Comparison of ENCODE assay signal across 8 cellular contexts in genomic region chr1:155324041-155324716, GRCh38. TPM values are rescaled to one million over a fixed set of nuclear protein-coding genes. Genes with fewer than 3 reads are reported as not detected.
A peak's percentile ranks its signal among the peaks of the same experiment; 100 is the strongest.
DNase-seq lines count a peak whose midpoint lies in the region; ATAC-seq and TF ChIP-seq lines count a peak whose summit lies in the region.

No MANE protein-coding gene starts in this region.

- H3K27me3 Mint-ChIP-seq in GM23338 (ENCODE audit: insufficient read depth, low read depth, poor library complexity) (peaks cover 18% of the 10 kb centered on the region), natural killer cell (ENCODE audit: low read depth in 2 of 2) (no peaks in the 10 kb centered on the region)
- no peaks in the 10 kb centered on the region for H3K27me3 Mint-ChIP-seq in activated T-helper 2 cell treated with anti-CD3 and anti-CD28 coated beads, Interferon-gamma antibody, Interleukin-2, Interleukin-4, amounts not matched to agents 10 μg/mL and 5 μg/mL and 100 μg/mL, durations not matched to agents 14 hours and 24 hours and 36 hours (ENCODE audit: low read depth)

- TF ChIP-seq CTCF in DND-41 (IDR thresholded peaks at IDR 0.05; ENCODE audit: borderline replicate concordance, extremely low read depth, low read length, poor library complexity, severe bottlenecking) (no peak), GM23338 (conservative IDR thresholded peaks at IDR 0.05; ENCODE audit: low read depth in 2 of 2) (no peak), LNCaP clone FGC (IDR thresholded peaks at IDR 0.05; ENCODE audit: control insufficient read depth, extremely low read depth, insufficient read depth) (no peak), fibroblast of mammary gland (conservative IDR thresholded peaks at IDR 0.05; ENCODE audit: control insufficient read depth, insufficient read depth, low read depth, low read length) (no peak), natural killer cell (IDR thresholded peaks at IDR 0.05) (no peak)

- H3K4me3 Mint-ChIP-seq in GM23338 (peak overlapping the region; percentile 95), natural killer cell (peak overlapping the region; percentile 96)
- peak overlapping the region; percentile 81 for H3K4me3 Mint-ChIP-seq in activated T-helper 2 cell treated with anti-CD3 and anti-CD28 coated beads, Interferon-gamma antibody, Interleukin-2, Interleukin-4, amounts not matched to agents 10 μg/mL and 5 μg/mL and 100 μg/mL, durations not matched to agents 14 hours and 24 hours and 36 hours (ENCODE audit: low read depth)

- H3K4me1 Mint-ChIP-seq in GM23338 (peaks cover 37% of the 10 kb centered on the region), natural killer cell (peaks cover 21 to 49% of the 10 kb centered on the region in 2 donors)
- H3K4me1 Mint-ChIP-seq in activated T-helper 2 cell treated with anti-CD3 and anti-CD28 coated beads, Interferon-gamma antibody, Interleukin-2, Interleukin-4, amounts not matched to agents 10 μg/mL and 5 μg/mL and 100 μg/mL, durations not matched to agents 14 hours and 24 hours and 36 hours (ENCODE audit: low read depth), result peaks cover 29% of the 10 kb centered on the region

- H3K4me1 ChIP-seq in DND-41 (ENCODE audit: insufficient read depth, low read length) (peaks cover 34% of the 10 kb centered on the region), GM23338 (ENCODE audit: insufficient read depth) (peaks cover 24% of the 10 kb centered on the region)

- H3K79me2 ChIP-seq in DND-41 (ENCODE audit: insufficient read depth, low read length) (peaks cover 16% of the 10 kb centered on the region), GM23338 (replicated peaks; ENCODE audit: insufficient read depth) (0 out of 2 replicates have a peak, but pooled peaks cover 5% of the 10 kb centered on the region)

- no peaks in the 10 kb centered on the region for H3K9me3 ChIP-seq in DND-41 (ENCODE audit: insufficient read depth, low read length, severe bottlenecking)

- DNase-seq in DND-41, result peak; percentile 96
- DNase-seq in GM23338 (ENCODE audit: low spot score), result peak; percentile 97
- DNase-seq in LNCaP clone FGC (ENCODE audit: low read depth), result peak; percentile 91
- peak; percentile 97 for DNase-seq in RPMI8226
- peak; percentile 89 for DNase-seq in activated T-helper 2 cell treated with anti-CD3 and anti-CD28 coated beads, Interferon-gamma antibody, Interleukin-2, Interleukin-4, amounts not matched to agents 10 μg/mL and 5 μg/mL and 100 μg/mL, durations not matched to agents 14 hours and 24 hours and 36 hours (ENCODE audit: low spot score)
- peak; percentile 94 for DNase-seq in fibroblast of mammary gland (ENCODE audit: low read depth)
- peak; percentile 79 for DNase-seq in natural killer cell
- peak; percentile 67 to 89 (median 80) for DNase-seq in stimulated activated naive CD4-positive, alpha-beta T cell (lab: John Stamatoyannopoulos, UW)

- H2AFZ ChIP-seq in DND-41 (ENCODE audit: low read depth, low read length) (peak overlapping the region; percentile 96), GM23338 (peak overlapping the region; percentile 96)

- H3K36me3 ChIP-seq in DND-41 (ENCODE audit: insufficient read depth, low read length) (peaks cover 16% of the 10 kb centered on the region), GM23338 (ENCODE audit: insufficient read depth) (peaks cover 18% of the 10 kb centered on the region)

- H3K27me3 ChIP-seq in DND-41 (ENCODE audit: insufficient read depth, low read length, poor library complexity), result no peaks in the 10 kb centered on the region
- peaks cover 7% of the 10 kb centered on the region for H3K27me3 ChIP-seq in GM23338 (ENCODE audit: insufficient read depth)

- H3K27ac ChIP-seq in DND-41 (ENCODE audit: low read length) (peak overlapping the region; percentile 80), GM23338 (ENCODE audit: low read depth) (peak overlapping the region; percentile 96)

- H3K36me3 Mint-ChIP-seq in GM23338 (ENCODE audit: low read depth) (peaks cover 22% of the 10 kb centered on the region), natural killer cell (no peaks in the 10 kb centered on the region)
- H3K36me3 Mint-ChIP-seq in activated T-helper 2 cell treated with anti-CD3 and anti-CD28 coated beads, Interferon-gamma antibody, Interleukin-2, Interleukin-4, amounts not matched to agents 10 μg/mL and 5 μg/mL and 100 μg/mL, durations not matched to agents 14 hours and 24 hours and 36 hours (ENCODE audit: low read depth), result peaks cover 23% of the 10 kb centered on the region

- H3K4me2 ChIP-seq in DND-41 (ENCODE audit: insufficient read depth, low read length) (peak overlapping the region; percentile 86), GM23338 (peak overlapping the region; percentile 99)

- peak overlapping the region; percentile 75; the same call in 1 of the 2 replicates for H3K27ac Mint-ChIP-seq in GM23338
- peak overlapping the region; percentile 79 for H3K27ac Mint-ChIP-seq in activated T-helper 2 cell treated with anti-CD3 and anti-CD28 coated beads, Interferon-gamma antibody, Interleukin-2, Interleukin-4, amounts not matched to agents 10 μg/mL and 5 μg/mL and 100 μg/mL, durations not matched to agents 14 hours and 24 hours and 36 hours
- H3K27ac Mint-ChIP-seq in natural killer cell, result peak overlapping the region; percentile 74 to 79

- peak overlapping the region; percentile 61 to 79 for H3K4me3 ChIP-seq in DND-41 (ENCODE audit: low read depth in 1 of 2, low read length in 2 of 2)
- peak overlapping the region; percentile 99 for H3K4me3 ChIP-seq in GM23338
- H3K4me3 ChIP-seq in LNCaP clone FGC (ENCODE audit: low read depth, low read length), result peak overlapping the region; percentile 95
- peak overlapping the region; percentile 86 for H3K4me3 ChIP-seq in fibroblast of mammary gland (ENCODE audit: control insufficient read depth, low read depth, low read length)

- intact Hi-C loops in activated T-helper 2 cell treated with anti-CD3 and anti-CD28 coated beads, Interferon-gamma antibody, Interleukin-2, Interleukin-4, amounts not matched to agents 10 μg/mL and 5 μg/mL and 100 μg/mL, durations not matched to agents 14 hours and 24 hours and 36 hours (cut with micrococcal nuclease), result loop anchor here (1.0 to 5.0 kb wide), 2 partner anchors 51 to 132 kb away; partner anchors contain the start of gene CLK2
- intact Hi-C loops in natural killer cell (cut with micrococcal nuclease), result loop anchor here (5.0 kb wide), 1 partner anchor 238 kb away; the partner anchor contains the start of gene ASH1L

- H3F3A ChIP-seq in GM23338 (replicated peaks; ENCODE audit: low read depth), result peaks cover 32% of the 10 kb centered on the region

- peak overlapping the region; percentile 79 for H3K9ac ChIP-seq in DND-41 (ENCODE audit: low read depth, low read length)

- peaks cover 8% of the 10 kb centered on the region; the same call in 1 of the 2 replicates for H4K20me1 ChIP-seq in DND-41 (ENCODE audit: insufficient read depth, low read length)
- no peaks in the 10 kb centered on the region; the same call in none of the 2 replicates for H4K20me1 ChIP-seq in GM23338 (replicated peaks; ENCODE audit: insufficient read depth)

- ATAC-seq in DND-41 (ENCODE audit: insufficient read depth, low read depth) (peak; percentile 86), GM23338 (peak; percentile 66), natural killer cell (peak; percentile 78 to 90 (median 81))

- H3K9me2 ChIP-seq in GM23338 (ENCODE audit: insufficient read depth), result no peaks in the 10 kb centered on the region

- H3K9me3 Mint-ChIP-seq in GM23338 (no peaks in the 10 kb centered on the region), natural killer cell (no peaks in the 10 kb centered on the region)
- H3K9me3 Mint-ChIP-seq in activated T-helper 2 cell treated with anti-CD3 and anti-CD28 coated beads, Interferon-gamma antibody, Interleukin-2, Interleukin-4, amounts not matched to agents 10 μg/mL and 5 μg/mL and 100 μg/mL, durations not matched to agents 14 hours and 24 hours and 36 hours, result no peaks in the 10 kb centered on the region

TF ChIP-seq in GM23338, 12 proteins besides CTCF, POLR2A, EP300 and RAD21 (continues in another document):
- TF ChIP-seq EZH2 (IDR thresholded peaks at IDR 0.05; ENCODE audit: low read depth, unreplicated experiment) (no peak), ZNF114 (CRISPR knock-in tag; IDR thresholded peaks at IDR 0.05) (no peak)

RNA-seq across cellular contexts. Expression of gene RUSC1, which starts 3.5 kb away (rescaled TPM):
- 57.6 and 87.7 TPM in 2 replicates for total RNA-seq in GM23338 (2014; rRNA removed; shearing (Covaris generic))
- polyA plus RNA-seq in GM23338 (2016; fragmentation: Nextera tagmentation; extraction: Ambion mirVana), result 48.2 and 53.4 TPM in 2 replicates
- 31.4 and 34.5 TPM in 2 replicates for total RNA-seq in activated T-helper 2 cell treated with anti-CD3 and anti-CD28 coated beads, Interferon-gamma antibody, Interleukin-2, Interleukin-4, amounts not matched to agents 10 μg/mL and 5 μg/mL and 100 μg/mL, durations not matched to agents 14 hours and 24 hours and 36 hours
- 10 to 100 TPM; 20.4 to 24.7 (median 21.5) TPM for total RNA-seq in natural killer cell

RNA-seq across cellular contexts. Expression of gene FDPS, which starts 15.5 kb away (rescaled TPM):
- 274 and 287 TPM in 2 replicates for total RNA-seq in GM23338 (2014; rRNA removed; shearing (Covaris generic))
- 366 and 373 TPM in 2 replicates for polyA plus RNA-seq in GM23338 (2016; fragmentation: Nextera tagmentation; extraction: Ambion mirVana)
- total RNA-seq in activated T-helper 2 cell treated with anti-CD3 and anti-CD28 coated beads, Interferon-gamma antibody, Interleukin-2, Interleukin-4, amounts not matched to agents 10 μg/mL and 5 μg/mL and 100 μg/mL, durations not matched to agents 14 hours and 24 hours and 36 hours, result 342 and 361 TPM in 2 replicates
- total RNA-seq in natural killer cell, result 100 to 1,000 TPM; 105 to 110 (median 105) TPM

RNA-seq across cellular contexts. Expression of gene PKLR, which starts 22.9 kb away (rescaled TPM):
- 3.3 and 3.7 TPM in 2 replicates for total RNA-seq in GM23338 (2014; rRNA removed; shearing (Covaris generic))
- polyA plus RNA-seq in GM23338 (2016; fragmentation: Nextera tagmentation; extraction: Ambion mirVana), result 1.5 and 2.0 TPM in 2 replicates
- total RNA-seq in activated T-helper 2 cell treated with anti-CD3 and anti-CD28 coated beads, Interferon-gamma antibody, Interleukin-2, Interleukin-4, amounts not matched to agents 10 μg/mL and 5 μg/mL and 100 μg/mL, durations not matched to agents 14 hours and 24 hours and 36 hours, result not detected in 2 replicates
- total RNA-seq in natural killer cell, result under 1 TPM in 1 of 3 donors, not detected in 2; 0.12 TPM

RNA-seq across cellular contexts. Expression of gene HCN3, which starts 46.9 kb away (rescaled TPM):
- total RNA-seq in GM23338 (2014; rRNA removed; shearing (Covaris generic)), result 3.5 and 4.9 TPM in 2 replicates
- polyA plus RNA-seq in GM23338 (2016; fragmentation: Nextera tagmentation; extraction: Ambion mirVana), result 3.4 and 4.6 TPM in 2 replicates
- 4.8 and 5.4 TPM in 2 replicates for total RNA-seq in activated T-helper 2 cell treated with anti-CD3 and anti-CD28 coated beads, Interferon-gamma antibody, Interleukin-2, Interleukin-4, amounts not matched to agents 10 μg/mL and 5 μg/mL and 100 μg/mL, durations not matched to agents 14 hours and 24 hours and 36 hours
- 1 to 10 TPM; 2.0 to 3.4 (median 2.6) TPM for total RNA-seq in natural killer cell

RNA-seq across cellular contexts. Expression of gene CLK2, which starts 50.9 kb away (rescaled TPM):
- total RNA-seq in GM23338 (2014; rRNA removed; shearing (Covaris generic)), result 40.4 and 54.6 TPM in 2 replicates
- 23.9 and 27.2 TPM in 2 replicates for polyA plus RNA-seq in GM23338 (2016; fragmentation: Nextera tagmentation; extraction: Ambion mirVana)
- 95.7 and 96.8 TPM in 2 replicates for total RNA-seq in activated T-helper 2 cell treated with anti-CD3 and anti-CD28 coated beads, Interferon-gamma antibody, Interleukin-2, Interleukin-4, amounts not matched to agents 10 μg/mL and 5 μg/mL and 100 μg/mL, durations not matched to agents 14 hours and 24 hours and 36 hours
- total RNA-seq in natural killer cell, result 10 to 100 TPM; 70.4 to 97.5 (median 84.4) TPM

Comparison
In these comparisons a context has a peak if more than half of its experiments do, and no peak if none do; other contexts are left out.
1. Peak in every context shown above with its lines: DNase-seq, ATAC-seq, H3K4me3 ChIP-seq and H3K27ac ChIP-seq.